In the genomic region with DNA sequence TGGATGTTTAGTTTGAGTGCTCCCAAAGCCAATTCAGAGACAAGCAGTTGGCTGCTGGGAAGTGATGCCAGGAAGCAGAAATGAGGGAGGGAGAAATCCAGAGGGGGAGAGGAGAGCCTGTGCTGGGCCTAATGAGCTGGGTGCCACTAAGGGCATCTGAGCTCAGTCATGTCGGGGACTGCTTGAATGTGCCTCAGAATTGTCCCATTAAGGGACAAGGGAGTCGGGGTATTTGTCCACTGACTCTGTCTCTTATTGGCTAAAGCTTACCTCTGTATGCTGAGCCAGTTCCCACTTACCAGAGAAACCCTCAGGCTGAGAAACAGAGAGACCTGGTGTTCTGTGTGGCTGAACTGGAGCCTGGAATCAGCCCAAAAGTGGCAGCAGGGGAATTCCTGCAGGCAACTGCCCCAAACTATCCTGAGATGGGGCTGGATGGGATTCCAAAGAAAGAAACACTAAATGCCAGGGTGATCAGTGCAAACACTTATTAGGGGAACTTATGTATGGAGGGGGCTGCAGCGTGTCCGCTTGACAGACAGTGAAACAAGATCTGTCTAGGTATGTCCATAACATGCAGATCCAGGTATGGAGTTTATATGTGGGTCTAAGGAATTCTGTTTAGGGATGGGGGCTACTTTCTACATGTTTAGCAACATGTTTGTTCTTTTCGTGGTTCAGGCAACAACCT, we compare ENCODE assay signal across 22 cellular contexts. TPM values are rescaled to one million over a fixed set of nuclear protein-coding genes. Genes with fewer than 3 reads are reported as not detected.
DNase-seq lines count a peak whose midpoint lies in the region; ATAC-seq and TF ChIP-seq lines count a peak whose summit lies in the region.
"Had no signal": no experiment of that assay in that cellular context is flagged by ENCODE, and none has a peak within 500 bp of the region (broad histone marks: within the 10 kb centered on the region; RNA-seq: fewer than 3 reads in every experiment).

No MANE protein-coding gene starts in this region.

- no peak overlapping the region for H3K27ac ChIP-seq in HEK293 (ENCODE audit: extremely low read depth, low read depth, low read length)
- H3K27ac ChIP-seq in ascending aorta, result peak overlapping the region; percentile 66 to 77
- no peak overlapping the region for H3K27ac ChIP-seq in prostate gland
- H3K27ac ChIP-seq: neutrophil, SJSA1, testis had no signal

- H3K27me3 ChIP-seq in ascending aorta (no peaks in the 10 kb centered on the region), prostate gland (replicated peaks; ENCODE audit: insufficient read depth) (no peaks in the 10 kb centered on the region)
- H3K27me3 ChIP-seq: neutrophil, SJSA1, testis had no signal

- peaks cover 10% of the 10 kb centered on the region for H3K4me1 ChIP-seq in HEK293 (ENCODE audit: control insufficient read depth, insufficient read depth, low read length)
- H3K4me1 ChIP-seq in ascending aorta, result peaks cover 7 to 27% of the 10 kb centered on the region in 2 donors
- H3K4me1 ChIP-seq in prostate gland (replicated peaks), result no peaks in the 10 kb centered on the region

- ATAC-seq in sciatic nerve (peak; percentile 3), HG03342 (IDR thresholded peaks at IDR 0.05; ENCODE audit: unreplicated experiment) (no peak)
- ATAC-seq: CD8-positive, alpha-beta T cell; WTC11 had no signal

- DNase-seq in ascending aorta (ENCODE audit: low spot score in 2 of 2) (no peak), islet precursor cell (peak; percentile 74), sciatic nerve (ENCODE audit: low spot score) (no peak), KG1 (lab: John Stamatoyannopoulos, UW) (no peak), prostate gland (ENCODE audit: low spot score) (no peak), SHP77 (lab: John Stamatoyannopoulos, UW) (no peak)
- DNase-seq: activated CD4-positive, alpha-beta memory T cell treated with anti-CD3 and anti-CD28 coated beads for 36 hours; activated gamma-delta T cell; CD8-positive, alpha-beta T cell; central memory CD4-positive, alpha-beta T cell; effector CD8-positive, alpha-beta T cell; NCI-H1417; NCI-H2171 treated with DMSO at 0.1 percent for 48 hours; NCI-H526 treated with DMSO at 0.1 percent for 48 hours; retina; T-helper 9 cell; testis had no signal

- CTCF ChIA-PET in HEK293 (lab: Yijun Ruan, JAX), result no interaction called here

- H3K9me3 ChIP-seq in HEK293 (ENCODE audit: control insufficient read depth, insufficient read depth, low read depth, low read length), result no peaks in the 10 kb centered on the region
- H3K9me3 ChIP-seq in ascending aorta, result no peaks in the 10 kb centered on the region
- H3K9me3 ChIP-seq in prostate gland, result no peaks in the 10 kb centered on the region
- H3K9me3 ChIP-seq: neutrophil, SJSA1, testis had no signal

- intact Hi-C loops in ascending aorta (cut with DNase I), result loop anchor here (5.0 to 10.0 kb wide), 2 partner anchors 46 to 651 kb away; a partner anchor contains a TSS
- intact Hi-C loops in sciatic nerve (cut with DNase I), result no loop called here
- intact Hi-C loops in prostate gland (cut with DNase I), result no loop called here

- POLR2A ChIA-PET in HEK293 (lab: Yijun Ruan, JAX), result no interaction called here

- no peak for TF ChIP-seq POLR2A in prostate gland (IDR thresholded peaks at IDR 0.05)

- H3K4me3 ChIP-seq in HEK293 (ENCODE audit: low read depth, low read length), result no peak overlapping the region
- H3K4me3 ChIP-seq in ascending aorta, result no peak overlapping the region
- no peak overlapping the region for H3K4me3 ChIP-seq in prostate gland
- H3K4me3 ChIP-seq: SJSA1, testis had no signal

- no peaks in the 10 kb centered on the region for H3K36me3 ChIP-seq in HEK293 (ENCODE audit: control insufficient read depth in 2 of 2, insufficient read depth in 1 of 2, low read length in 2 of 2)
- no peaks in the 10 kb centered on the region for H3K36me3 ChIP-seq in ascending aorta
- no peaks in the 10 kb centered on the region for H3K36me3 ChIP-seq in prostate gland
- H3K36me3 ChIP-seq: neutrophil, SJSA1 had no signal

- 60% methylated on average over 5 of the region's 5 CpGs for WGBS in prostate gland

- TF ChIP-seq CTCF in HEK293 (tag by site-specific recombination; IDR thresholded peaks at IDR 0.05) (no peak), ascending aorta (IDR thresholded peaks at IDR 0.05) (no peak), prostate gland (IDR thresholded peaks at IDR 0.05) (no peak)

TF ChIP-seq in HEK293, 187 proteins besides CTCF, POLR2A, EP300 and RAD21 (continues in another document):
- TF ChIP-seq ZBTB48 (tag by site-specific recombination; IDR thresholded peaks at IDR 0.05) (peak; percentile 32; the same call in 1 of the 2 replicates), ZFHX2 (tag by site-specific recombination; conservative IDR thresholded peaks at IDR 0.05) (no peak), RBAK (tag by site-specific recombination; IDR thresholded peaks at IDR 0.05) (no peak), ZNF596 (tag by site-specific recombination; IDR thresholded peaks at IDR 0.05) (no peak), ZNF335 (tag by site-specific recombination; conservative IDR thresholded peaks at IDR 0.05) (no peak), ZNF404 (tag by site-specific recombination; IDR thresholded peaks at IDR 0.05) (no peak), ZNF530 (tag by site-specific recombination; IDR thresholded peaks at IDR 0.05; ENCODE audit: low read depth) (no peak), BCL11A (tag by site-specific recombination; IDR thresholded peaks at IDR 0.05; ENCODE audit: low read depth) (no peak), ZNF248 (tag by site-specific recombination; IDR thresholded peaks at IDR 0.05) (no peak), ZNF560 (tag by site-specific recombination; IDR thresholded peaks at IDR 0.05; ENCODE audit: borderline replicate concordance) (no peak), GLIS1 (tag by site-specific recombination; IDR thresholded peaks at IDR 0.05) (no peak), ZBTB17 (tag by site-specific recombination; IDR thresholded peaks at IDR 0.05) (no peak), ZSCAN30 (tag by site-specific recombination; IDR thresholded peaks at IDR 0.05) (no peak), ZNF600 (tag by site-specific recombination; IDR thresholded peaks at IDR 0.05) (peak; percentile 82), GFI1B (tag by site-specific recombination; IDR thresholded peaks at IDR 0.05) (no peak), ZNF211 (tag by site-specific recombination; IDR thresholded peaks at IDR 0.05; ENCODE audit: low read depth) (no peak), ZNF354C (tag by site-specific recombination; IDR thresholded peaks at IDR 0.05; ENCODE audit: borderline replicate concordance, low read depth) (no peak), ZBTB20 (tag by site-specific recombination; IDR thresholded peaks at IDR 0.05) (0 out of 2 replicates have a peak, but pooled peaks have one; percentile 11), ZNF366 (tag by site-specific recombination; conservative IDR thresholded peaks at IDR 0.05) (no peak; the same call in 1 of the 2 replicates)
- TF ChIP-seq, protein P1, sequence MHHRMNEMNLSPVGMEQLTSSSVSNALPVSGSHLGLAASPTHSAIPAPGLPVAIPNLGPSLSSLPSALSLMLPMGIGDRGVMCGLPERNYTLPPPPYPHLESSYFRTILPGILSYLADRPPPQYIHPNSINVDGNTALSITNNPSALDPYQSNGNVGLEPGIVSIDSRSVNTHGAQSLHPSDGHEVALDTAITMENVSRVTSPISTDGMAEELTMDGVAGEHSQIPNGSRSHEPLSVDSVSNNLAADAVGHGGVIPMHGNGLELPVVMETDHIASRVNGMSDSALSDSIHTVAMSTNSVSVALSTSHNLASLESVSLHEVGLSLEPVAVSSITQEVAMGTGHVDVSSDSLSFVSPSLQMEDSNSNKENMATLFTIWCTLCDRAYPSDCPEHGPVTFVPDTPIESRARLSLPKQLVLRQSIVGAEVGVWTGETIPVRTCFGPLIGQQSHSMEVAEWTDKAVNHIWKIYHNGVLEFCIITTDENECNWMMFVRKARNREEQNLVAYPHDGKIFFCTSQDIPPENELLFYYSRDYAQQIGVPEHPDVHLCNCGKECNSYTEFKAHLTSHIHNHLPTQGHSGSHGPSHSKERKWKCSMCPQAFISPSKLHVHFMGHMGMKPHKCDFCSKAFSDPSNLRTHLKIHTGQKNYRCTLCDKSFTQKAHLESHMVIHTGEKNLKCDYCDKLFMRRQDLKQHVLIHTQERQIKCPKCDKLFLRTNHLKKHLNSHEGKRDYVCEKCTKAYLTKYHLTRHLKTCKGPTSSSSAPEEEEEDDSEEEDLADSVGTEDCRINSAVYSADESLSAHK (tag by site-specific recombination; IDR thresholded peaks at IDR 0.05), result no peak
- TF ChIP-seq, protein P2, sequence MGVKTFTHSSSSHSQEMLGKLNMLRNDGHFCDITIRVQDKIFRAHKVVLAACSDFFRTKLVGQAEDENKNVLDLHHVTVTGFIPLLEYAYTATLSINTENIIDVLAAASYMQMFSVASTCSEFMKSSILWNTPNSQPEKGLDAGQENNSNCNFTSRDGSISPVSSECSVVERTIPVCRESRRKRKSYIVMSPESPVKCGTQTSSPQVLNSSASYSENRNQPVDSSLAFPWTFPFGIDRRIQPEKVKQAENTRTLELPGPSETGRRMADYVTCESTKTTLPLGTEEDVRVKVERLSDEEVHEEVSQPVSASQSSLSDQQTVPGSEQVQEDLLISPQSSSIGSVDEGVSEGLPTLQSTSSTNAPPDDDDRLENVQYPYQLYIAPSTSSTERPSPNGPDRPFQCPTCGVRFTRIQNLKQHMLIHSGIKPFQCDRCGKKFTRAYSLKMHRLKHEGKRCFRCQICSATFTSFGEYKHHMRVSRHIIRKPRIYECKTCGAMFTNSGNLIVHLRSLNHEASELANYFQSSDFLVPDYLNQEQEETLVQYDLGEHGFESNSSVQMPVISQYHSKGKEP (tag by site-specific recombination; IDR thresholded peaks at IDR 0.05), result no peak
- TF ChIP-seq, protein P3, sequence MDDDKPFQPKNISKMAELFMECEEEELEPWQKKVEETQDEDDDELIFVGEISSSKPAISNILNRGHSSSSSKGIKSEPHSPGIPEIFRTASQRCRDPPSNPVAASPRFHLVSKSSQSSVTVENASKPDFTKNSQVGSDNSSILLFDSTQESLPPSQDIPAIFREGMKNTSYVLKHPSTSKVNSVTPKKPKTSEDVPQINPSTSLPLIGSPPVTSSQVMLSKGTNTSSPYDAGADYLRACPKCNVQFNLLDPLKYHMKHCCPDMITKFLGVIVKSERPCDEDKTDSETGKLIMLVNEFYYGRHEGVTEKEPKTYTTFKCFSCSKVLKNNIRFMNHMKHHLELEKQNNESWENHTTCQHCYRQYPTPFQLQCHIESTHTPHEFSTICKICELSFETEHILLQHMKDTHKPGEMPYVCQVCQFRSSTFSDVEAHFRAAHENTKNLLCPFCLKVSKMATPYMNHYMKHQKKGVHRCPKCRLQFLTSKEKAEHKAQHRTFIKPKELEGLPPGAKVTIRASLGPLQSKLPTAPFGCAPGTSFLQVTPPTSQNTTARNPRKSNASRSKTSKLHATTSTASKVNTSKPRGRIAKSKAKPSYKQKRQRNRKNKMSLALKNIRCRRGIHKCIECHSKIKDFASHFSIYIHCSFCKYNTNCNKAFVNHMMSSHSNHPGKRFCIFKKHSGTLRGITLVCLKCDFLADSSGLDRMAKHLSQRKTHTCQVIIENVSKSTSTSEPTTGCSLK (tag by site-specific recombination; IDR thresholded peaks at IDR 0.05), result no peak

RNA-seq across cellular contexts. Expression of a gene that starts 48.6 kb away (rescaled TPM):
- total RNA-seq in ascending aorta (6.5 TPM), sciatic nerve (71.5 TPM), prostate gland (10 to 100 TPM; 39.8 to 48.9 TPM)

Comparison
In these comparisons a context has a peak if more than half of its experiments do, and no peak if none do; other contexts are left out.
1. H3K27ac ChIP-seq: peak in ascending aorta (2 of 2); none in HEK293 (single experiment) and prostate gland (0 of 2).